In genomic region chr14:58238252-58239247, GRCh38 we compare ENCODE assay signal across 8 cellular contexts. TPM values are rescaled to one million over a fixed set of nuclear protein-coding genes. Genes with fewer than 3 reads are reported as not detected.
DNase-seq lines count a peak whose midpoint lies in the region; ATAC-seq and TF ChIP-seq lines count a peak whose summit lies in the region.

No MANE protein-coding gene starts in this region.

- TF ChIP-seq POLR2A in prostate gland (IDR thresholded peaks at IDR 0.05), result no peak

- no peak overlapping the region for H3K9ac ChIP-seq in SK-N-SH

- H3K9me3 Mint-ChIP-seq in GM23338, result peaks cover 2% of the 10 kb centered on the region; the same call in 2 of the 3 replicates

- H3K4me1 ChIP-seq in GM23338 (ENCODE audit: insufficient read depth) (peaks cover 14% of the 10 kb centered on the region), SK-N-SH (ENCODE audit: control insufficient read depth in 1 of 2, insufficient read depth in 2 of 2, low read depth in 1 of 2, low read length in 1 of 2) (peaks cover 0 to 3% of the 10 kb centered on the region in 2 experiments; a peak in 3 of 4 replicates), prostate gland (replicated peaks) (no peaks in the 10 kb centered on the region)

- H3K4me2 ChIP-seq in GM23338 (peak overlapping the region; percentile 81), SK-N-SH (peak overlapping the region; percentile 84; the same call in 1 of the 2 replicates)

- H3K4me3 ChIP-seq in GM23338 (peak overlapping the region; percentile 77), SK-N-SH (ENCODE audit: low read depth in 2 of 2, low read length in 1 of 2) (peak overlapping the region in 1 of 2 experiments; percentile 82; a peak in 1 of 4 replicates), prostate gland (peak overlapping the region; percentile 39)

- H3K79me2 ChIP-seq in GM23338 (replicated peaks; ENCODE audit: insufficient read depth) (no peaks in the 10 kb centered on the region), SK-N-SH (ENCODE audit: insufficient read depth) (no peaks in the 10 kb centered on the region)

- ATAC-seq in GM23338 (peak; percentile 67), HG02840 (IDR thresholded peaks at IDR 0.05; ENCODE audit: low FRiP score, unreplicated experiment) (no peak)

- H3K27ac ChIP-seq in GM23338 (ENCODE audit: low read depth), result peak overlapping the region; percentile 73; the same call in 1 of the 2 replicates
- no peak overlapping the region for H3K27ac ChIP-seq in SK-N-SH (ENCODE audit: low read depth in 2 of 2, low read length in 1 of 2)
- H3K27ac ChIP-seq in prostate gland, result peak overlapping the region; percentile 83 to 86

- H4K20me1 ChIP-seq in GM23338 (replicated peaks; ENCODE audit: insufficient read depth), result no peaks in the 10 kb centered on the region
- no peaks in the 10 kb centered on the region for H4K20me1 ChIP-seq in SK-N-SH (ENCODE audit: insufficient read depth)

- H3F3A ChIP-seq in GM23338 (replicated peaks; ENCODE audit: low read depth), result no peaks in the 10 kb centered on the region; the same call in 1 of the 2 replicates
- H3F3A ChIP-seq in SK-N-SH (replicated peaks; ENCODE audit: insufficient read depth), result no peaks in the 10 kb centered on the region

- TF ChIP-seq CTCF in GM23338 (conservative IDR thresholded peaks at IDR 0.05; ENCODE audit: low read depth in 2 of 2) (no peak), SK-N-SH (IDR thresholded peaks at IDR 0.05) (no peak), prostate gland (IDR thresholded peaks at IDR 0.05) (no peak)

- no peaks in the 10 kb centered on the region for H3K9me2 ChIP-seq in GM23338 (ENCODE audit: insufficient read depth)
- no peaks in the 10 kb centered on the region for H3K9me2 ChIP-seq in SK-N-SH

- no peaks in the 10 kb centered on the region for H3K9me3 ChIP-seq in SK-N-SH
- no peaks in the 10 kb centered on the region for H3K9me3 ChIP-seq in prostate gland

- H2AFZ ChIP-seq in GM23338 (peak overlapping the region; percentile 49; the same call in 1 of the 2 replicates), SK-N-SH (ENCODE audit: low read depth) (no peak overlapping the region)

- TF ChIP-seq EP300 in SK-N-SH (IDR thresholded peaks at IDR 0.05; ENCODE audit: borderline replicate concordance in 1 of 2, low read depth in 1 of 2, low read length in 1 of 2), result no peak

- POLR2A ChIA-PET in SK-N-SH (lab: Yijun Ruan, JAX), result no interaction called here

- peak; percentile 60 for DNase-seq in GM23338 (ENCODE audit: low spot score)
- DNase-seq in SK-N-SH, result no peak
- DNase-seq in germinal center (ENCODE audit: low spot score), result peak; percentile 7
- DNase-seq in prostate gland (ENCODE audit: low spot score), result no peak
- no peak for DNase-seq in NCI-H1436 treated with DMSO at 0.1 percent for 48 hours (lab: John Stamatoyannopoulos, UW)
- DNase-seq in stimulated activated CD4-positive, alpha-beta T cell treated with anti-CD3 and anti-CD28 coated beads, Interleukin-12 subunit alpha, Interleukin-12 subunit beta, amount 100 ng/mL, for 4 hours, result no peak
- DNase-seq in NOMO-1 treated with DMSO at 0.1 percent for 48 hours (lab: John Stamatoyannopoulos, UW; ENCODE audit: unreplicated experiment), result no peak

- intact Hi-C loops in prostate gland (cut with DNase I), result no loop called here

- 80% methylated on average over 16 of the region's 16 CpGs for WGBS in SK-N-SH (ENCODE audit: low lambda C conversion rate)
- WGBS in prostate gland, result 28% methylated on average over 16 of the region's 16 CpGs

- H3K36me3 ChIP-seq in GM23338 (ENCODE audit: insufficient read depth) (no peaks in the 10 kb centered on the region), SK-N-SH (replicated peaks in 1 of 2; ENCODE audit: control insufficient read depth in 1 of 2, insufficient read depth in 2 of 2, low read length in 1 of 2) (peaks cover 10 to 18% of the 10 kb centered on the region in 2 experiments), prostate gland (no peaks in the 10 kb centered on the region)

- CTCF ChIA-PET in SK-N-SH (lab: Yijun Ruan, JAX), result no interaction called here

- no peaks in the 10 kb centered on the region; the same call in 2 of the 3 replicates for H3K4me1 Mint-ChIP-seq in GM23338

- TF ChIP-seq RAD21 in SK-N-SH (IDR thresholded peaks at IDR 0.05; ENCODE audit: low read length), result no peak

- H3K27me3 Mint-ChIP-seq in GM23338 (ENCODE audit: insufficient read depth, low read depth, poor library complexity), result peaks cover 5% of the 10 kb centered on the region

- no peaks in the 10 kb centered on the region for H3K27me3 ChIP-seq in GM23338 (ENCODE audit: insufficient read depth)
- H3K27me3 ChIP-seq in SK-N-SH (ENCODE audit: insufficient read depth), result no peaks in the 10 kb centered on the region
- H3K27me3 ChIP-seq in prostate gland (replicated peaks; ENCODE audit: insufficient read depth), result no peaks in the 10 kb centered on the region

- no peak overlapping the region for H3K27ac Mint-ChIP-seq in GM23338

- H3K4me3 Mint-ChIP-seq in GM23338, result no peak overlapping the region

- no peaks in the 10 kb centered on the region for H3K36me3 Mint-ChIP-seq in GM23338 (ENCODE audit: low read depth)

TF ChIP-seq in GM23338, 12 proteins besides CTCF, POLR2A, EP300 and RAD21 (continues in another document):
- no peak for TF ChIP-seq REST (IDR thresholded peaks at IDR 0.05; ENCODE audit: unreplicated experiment)
- no peak for TF ChIP-seq JUNB (IDR thresholded peaks at IDR 0.05; ENCODE audit: unreplicated experiment)

TF ChIP-seq in SK-N-SH, 30 proteins besides CTCF, POLR2A, EP300 and RAD21:
- TF ChIP-seq POLR2AphosphoS5 (IDR thresholded peaks at IDR 0.05; ENCODE audit: low read depth, low read length), result no peak
- no peak for TF ChIP-seq ELF1 (IDR thresholded peaks at IDR 0.05)
- TF ChIP-seq USF2 (IDR thresholded peaks at IDR 0.05; ENCODE audit: borderline replicate concordance, low read depth, low read length), result no peak
- no peak for TF ChIP-seq TEAD4 (IDR thresholded peaks at IDR 0.05; ENCODE audit: borderline replicate concordance, insufficient read depth)
- no peak for TF ChIP-seq SMC3 (IDR thresholded peaks at IDR 0.05; ENCODE audit: low read depth, low read length)
- TF ChIP-seq MAX (IDR thresholded peaks at IDR 0.05; ENCODE audit: low read depth), result no peak
- TF ChIP-seq SIN3A (IDR thresholded peaks at IDR 0.05; ENCODE audit: borderline replicate concordance, low read depth, low read length), result no peak
- no peak for TF ChIP-seq TAF1 (IDR thresholded peaks at IDR 0.05; ENCODE audit: borderline replicate concordance, low read depth, low read length)

RNA-seq across cellular contexts. Expression of gene PSMA3, which starts 6.1 kb away (rescaled TPM):
- total RNA-seq in GM23338 (2014; rRNA removed; shearing (Covaris generic)), result 184 and 249 TPM in 2 replicates
- polyA plus RNA-seq in GM23338 (2016; fragmentation: Nextera tagmentation; extraction: Ambion mirVana) (677 and 691 TPM in 2 replicates), SK-N-SH (2012; rRNA removed) (203 and 214 TPM in 2 replicates)
- polyA plus RNA-seq in SK-N-SH (2012; cell fraction: cytosol; rRNA removed), result 226 and 277 TPM in 2 replicates
- polyA plus RNA-seq in SK-N-SH (2012; cell fraction: nucleus; rRNA removed), result 80.2 and 132 TPM in 2 replicates
- 10 to 100 TPM; 76.8 to 93.7 TPM for total RNA-seq in prostate gland

RNA-seq across cellular contexts. Expression of gene ACTR10, which starts 38.6 kb away (rescaled TPM):
- 30.8 and 48.7 TPM in 2 replicates for total RNA-seq in GM23338 (2014; rRNA removed; shearing (Covaris generic))
- polyA plus RNA-seq in GM23338 (2016; fragmentation: Nextera tagmentation; extraction: Ambion mirVana) (50.2 and 51.3 TPM in 2 replicates), SK-N-SH (2012; rRNA removed) (32.9 and 54.2 TPM in 2 replicates)
- polyA plus RNA-seq in SK-N-SH (2012; cell fraction: cytosol; rRNA removed), result 54.9 and 73.5 TPM in 2 replicates
- polyA plus RNA-seq in SK-N-SH (2012; cell fraction: nucleus; rRNA removed), result 27.3 and 41.2 TPM in 2 replicates
- 100 to 1,000 TPM in 1 of 2 donors, 10 to 100 TPM in 1; 63.2 to 105 TPM for total RNA-seq in prostate gland

RNA-seq across cellular contexts. Expression of gene ARID4A, which starts 59.8 kb away (rescaled TPM):
- 9.1 and 14.1 TPM in 2 replicates for total RNA-seq in GM23338 (2014; rRNA removed; shearing (Covaris generic))
- polyA plus RNA-seq in GM23338 (2016; fragmentation: Nextera tagmentation; extraction: Ambion mirVana) (10.8 and 25.4 TPM in 2 replicates), SK-N-SH (2012; rRNA removed) (4.6 and 5.6 TPM in 2 replicates)
- polyA plus RNA-seq in SK-N-SH (2012; cell fraction: cytosol; rRNA removed), result 4.8 and 7.2 TPM in 2 replicates
- 12.3 and 13.9 TPM in 2 replicates for polyA plus RNA-seq in SK-N-SH (2012; cell fraction: nucleus; rRNA removed)
- 10 to 100 TPM; 10.0 to 14.8 TPM for total RNA-seq in prostate gland

Comparison
In these comparisons a context has a peak if more than half of its experiments do, and no peak if none do; other contexts are left out.
1. DNase-seq: peak in GM23338 (single experiment) and germinal center (single experiment); none in SK-N-SH (single experiment), prostate gland (single experiment), NCI-H1436 treated with DMSO at 0.1 percent for 48 hours (single experiment), stimulated activated CD4-positive, alpha-beta T cell treated with anti-CD3 and anti-CD28 coated beads, Interleukin-12 subunit alpha, Interleukin-12 subunit beta, amount 100 ng/mL, for 4 hours (single experiment) and NOMO-1 treated with DMSO at 0.1 percent for 48 hours (single experiment).
2. H3K27ac ChIP-seq: peak in GM23338 (single experiment) and prostate gland (2 of 2); none in SK-N-SH (0 of 2).